In the genomic region with DNA sequence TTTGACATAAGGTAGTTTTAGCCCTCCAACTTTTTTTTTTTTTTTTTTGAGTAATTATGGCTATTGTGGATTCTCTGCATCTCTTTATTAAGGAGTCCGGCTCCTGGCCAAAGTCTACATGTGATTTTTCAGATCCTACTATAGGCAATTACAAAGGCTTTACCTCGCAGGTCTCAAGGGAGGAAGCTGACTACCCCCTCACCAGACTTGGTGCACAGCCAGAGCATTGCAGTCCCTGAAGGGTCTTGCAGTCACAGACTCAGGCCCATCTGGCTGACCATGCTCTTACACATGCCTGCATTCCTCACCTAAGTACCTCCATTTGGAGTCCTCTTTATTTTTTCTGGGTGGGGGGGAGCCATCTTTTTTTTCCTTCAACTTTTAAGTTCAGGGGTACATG, we compare ENCODE assay signal across 16 cellular contexts.
A peak's percentile ranks its signal among the peaks of the same experiment; 100 is the strongest.
DNase-seq lines count a peak whose midpoint lies in the region; ATAC-seq and TF ChIP-seq lines count a peak whose summit lies in the region.
"Had no signal": no experiment of that assay in that cellular context is flagged by ENCODE, and none has a peak within 500 bp of the region (broad histone marks: within the 10 kb centered on the region; RNA-seq: fewer than 3 reads in every experiment).

No MANE protein-coding gene starts in this region.

- no peak overlapping the region for H3K4me3 ChIP-seq in NB4 (ENCODE audit: low read depth, low read length)
- H3K4me3 ChIP-seq: SK-N-MC had no signal

- TF ChIP-seq CTCF in NB4 (IDR thresholded peaks at IDR 0.05; ENCODE audit: low read depth, low read length): no peak

- no peak for TF ChIP-seq POLR2A in NB4 (IDR thresholded peaks at IDR 0.05; ENCODE audit: extremely low read depth, insufficient read length)

- no peak for ATAC-seq in HG03097 (IDR thresholded peaks at IDR 0.05; ENCODE audit: low FRiP score, unreplicated experiment)
- ATAC-seq: CD8-positive, alpha-beta T cell had no signal

- DNase-seq in NCI-H82 (lab: John Stamatoyannopoulos, UW) (peak; percentile 2), NCI-H82 treated with DMSO at 0.1 percent for 48 hours (lab: John Stamatoyannopoulos, UW; ENCODE audit: unreplicated experiment) (no peak), NB4 (ENCODE audit: low read depth) (peak; percentile 67), NCI-H69 (lab: John Stamatoyannopoulos, UW) (peak; percentile 93), OCI-M2 (lab: John Stamatoyannopoulos, UW; ENCODE audit: unreplicated experiment) (no peak), AG08396 (ENCODE audit: low spot score) (no peak)
- DNase-seq: Caco-2; CD8-positive, alpha-beta T cell; NCI-H1105; NCI-H2029; NCI-H774; OCI-M1; SIG-M5; SW 1271 had no signal

Comparison
In these comparisons a context has a peak if more than half of its experiments do, and no peak if none do; other contexts are left out.
1. DNase-seq: peak in NCI-H82 (single experiment), NB4 (single experiment) and NCI-H69 (single experiment); none in NCI-H82 treated with DMSO at 0.1 percent for 48 hours (single experiment), OCI-M2 (single experiment) and AG08396 (single experiment).